8 cellular contexts compared by ENCODE assay signal in genomic region chr9:62801372-62801811, GRCh38.
DNase-seq lines count a peak whose midpoint lies in the region; ATAC-seq and TF ChIP-seq lines count a peak whose summit lies in the region.
"Not testable (repeated sequence)": the region's sequence is repeated elsewhere in the genome, so short reads cannot be mapped to it uniquely, and the experiment has no call there.

No MANE protein-coding gene starts in this region.

- intact Hi-C loops in CD14-positive monocyte (cut with micrococcal nuclease): not testable (repeated sequence)

- peaks cover 0 to 29% (median 10%) of the 10 kb centered on the region in 7 donors for H3K9me3 Mint-ChIP-seq in CD14-positive monocyte
- H3K9me3 Mint-ChIP-seq in WTC11; stimulated activated naive CD8-positive, alpha-beta T cell treated with anti-CD3 and anti-CD28 coated beads, Interleukin-15, Interleukin-2, amounts not matched to agents 100 ng/mL and 50 ng/mL, for 24 hours: not testable (repeated sequence)
- peaks cover 23% of the 10 kb centered on the region for H3K9me3 Mint-ChIP-seq in nephron

- CTCF ChIA-PET in WTC11 (lab: Charles Lee): interaction anchor here (1.4 kb wide), 1 partner anchor 1016 kb away, joined by 4 read pairs; no protein-coding TSS in a partner anchor

- H3K27ac ChIP-seq in HL-60 (replicated peaks) (peak overlapping the region; percentile 85), angular gyrus (ENCODE audit: low read depth, low read length) (peak overlapping the region; percentile 65)

- H3K4me3 Mint-ChIP-seq in CD14-positive monocyte: peak overlapping the region; percentile 82 to 96
- peak overlapping the region; percentile 78 for H3K4me3 Mint-ChIP-seq in WTC11
- H3K4me3 Mint-ChIP-seq in nephron: peak overlapping the region; percentile 70 to 76 (median 75)
- H3K4me3 Mint-ChIP-seq in stimulated activated naive CD8-positive, alpha-beta T cell treated with anti-CD3 and anti-CD28 coated beads, Interleukin-15, Interleukin-2, amounts not matched to agents 100 ng/mL and 50 ng/mL, for 24 hours: peak overlapping the region; percentile 71

- POLR2A ChIA-PET in WTC11 (lab: Charles Lee): interaction anchor here (1.1 kb wide), 1 partner anchor 1016 kb away, joined by 4 read pairs; no protein-coding TSS in a partner anchor

- peak; percentile 9 for ATAC-seq in WTC11
- peak; percentile 48 for ATAC-seq in esophagus mucosa

- TF ChIP-seq CTCF in CD14-positive monocyte (IDR thresholded peaks at IDR 0.05); HL-60 (IDR thresholded peaks at IDR 0.05; ENCODE audit: insufficient read depth, low read length); WTC11 (IDR thresholded peaks at IDR 0.05); nephron (IDR thresholded peaks at IDR 0.05; ENCODE audit: unreplicated experiment in 3 of 3): not testable (repeated sequence)

- DNase-seq in CD14-positive monocyte (ENCODE audit: low spot score): not testable (repeated sequence)
- peak in 1 of 2 experiments; percentile 80 for DNase-seq in HL-60 (ENCODE audit: low read depth in 1 of 2, low spot score in 1 of 2)
- DNase-seq in WTC11 (ENCODE audit: low spot score): peak; percentile 61
- DNase-seq in iris pigment epithelial cell (ENCODE audit: low read depth): peak; percentile 26

- H3K4me3 ChIP-seq in HL-60 (replicated peaks; ENCODE audit: insufficient read depth, low read length): peak overlapping the region; percentile 69

- H3K4me1 Mint-ChIP-seq in CD14-positive monocyte (peaks cover 53% of the 10 kb centered on the region), WTC11 (peaks cover 26% of the 10 kb centered on the region), nephron (peaks cover 20% of the 10 kb centered on the region)
- peaks cover 30% of the 10 kb centered on the region for H3K4me1 Mint-ChIP-seq in stimulated activated naive CD8-positive, alpha-beta T cell treated with anti-CD3 and anti-CD28 coated beads, Interleukin-15, Interleukin-2, amounts not matched to agents 100 ng/mL and 50 ng/mL, for 24 hours (ENCODE audit: low read depth)

- H3K27me3 Mint-ChIP-seq in CD14-positive monocyte (ENCODE audit: low read depth in 3 of 3): peaks cover 42 to 48% (median 45%) of the 10 kb centered on the region in 3 donors
- peaks cover 78% of the 10 kb centered on the region for H3K27me3 Mint-ChIP-seq in WTC11 (ENCODE audit: low read depth)
- H3K27me3 Mint-ChIP-seq in nephron (ENCODE audit: low read depth): peaks cover 78% of the 10 kb centered on the region
- H3K27me3 Mint-ChIP-seq in stimulated activated naive CD8-positive, alpha-beta T cell treated with anti-CD3 and anti-CD28 coated beads, Interleukin-15, Interleukin-2, amounts not matched to agents 100 ng/mL and 50 ng/mL, for 24 hours: peaks cover 41% of the 10 kb centered on the region

- H3K27ac Mint-ChIP-seq in CD14-positive monocyte: peak overlapping the region; percentile 80 to 90 (median 86)
- not testable (repeated sequence) for H3K27ac Mint-ChIP-seq in WTC11
- peak overlapping the region in 1 of 3 experiments; percentile 16 for H3K27ac Mint-ChIP-seq in nephron
- H3K27ac Mint-ChIP-seq in stimulated activated naive CD8-positive, alpha-beta T cell treated with anti-CD3 and anti-CD28 coated beads, Interleukin-15, Interleukin-2, amounts not matched to agents 100 ng/mL and 50 ng/mL, for 24 hours: peak overlapping the region; percentile 53

- not testable (repeated sequence) for H3K27me3 ChIP-seq in HL-60 (ENCODE audit: insufficient read depth, poor library complexity, severe bottlenecking)

- peaks cover 17 to 22% of the 10 kb centered on the region in 2 donors for H3K36me3 Mint-ChIP-seq in CD14-positive monocyte
- not testable (repeated sequence) for H3K36me3 Mint-ChIP-seq in WTC11; nephron (ENCODE audit: low read depth); stimulated activated naive CD8-positive, alpha-beta T cell treated with anti-CD3 and anti-CD28 coated beads, Interleukin-15, Interleukin-2, amounts not matched to agents 100 ng/mL and 50 ng/mL, for 24 hours (ENCODE audit: low read depth)
